In the genomic region with DNA sequence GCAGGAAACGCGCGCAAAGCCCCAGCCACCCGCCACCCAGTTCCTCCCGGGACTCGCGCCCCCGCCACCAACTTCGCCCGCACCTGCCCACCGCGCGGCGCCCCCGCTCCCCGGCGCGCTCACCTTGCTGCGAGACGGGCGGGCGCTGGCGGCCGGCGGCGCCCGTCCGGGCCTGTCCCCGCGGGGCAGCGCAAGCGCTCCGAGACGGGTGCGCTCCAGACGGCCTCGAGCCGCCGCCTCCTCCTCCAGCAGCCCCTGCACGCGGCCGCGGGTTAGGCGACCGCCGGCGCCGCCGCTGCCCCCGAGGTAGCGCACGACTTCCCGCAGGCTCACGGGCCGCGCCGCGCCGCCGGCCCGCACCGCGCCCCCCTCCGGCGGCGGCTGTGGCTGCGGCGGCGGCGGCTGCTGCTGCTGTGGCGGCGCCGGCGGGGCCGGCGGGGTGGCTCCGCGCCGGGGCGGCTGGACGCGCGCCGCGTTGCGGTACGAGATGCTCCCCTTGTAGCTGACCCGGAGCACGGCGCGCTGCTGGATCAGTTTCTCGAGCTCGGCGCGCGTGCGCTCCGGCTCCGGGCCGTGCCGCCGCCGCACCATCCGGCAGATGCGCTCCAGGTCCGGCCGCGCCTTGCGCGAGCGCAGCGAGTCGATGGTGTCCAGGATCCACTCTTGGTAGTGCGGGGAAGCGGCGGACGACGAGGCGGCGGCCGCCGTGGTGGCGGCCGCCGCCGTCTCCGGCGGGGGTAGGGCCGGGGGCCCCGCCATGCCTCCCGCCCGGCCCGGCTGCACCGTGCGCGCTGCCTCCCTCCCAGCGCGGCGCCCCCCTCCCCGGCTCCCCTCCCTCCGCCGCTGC, we compare ENCODE assay signal across 8 cellular contexts. TPM values are rescaled to one million over a fixed set of nuclear protein-coding genes. Genes with fewer than 3 reads are reported as not detected.
DNase-seq lines count a peak whose midpoint lies in the region; ATAC-seq and TF ChIP-seq lines count a peak whose summit lies in the region.

No MANE protein-coding gene starts in this region.

- H3K27me3 ChIP-seq in ectodermal cell (ENCODE audit: control insufficient read depth, insufficient read depth, low read length, poor library complexity, severe bottlenecking) (peaks cover 19% of the 10 kb centered on the region), lung (ENCODE audit: control insufficient read depth, insufficient read depth) (no peaks in the 10 kb centered on the region)

- H3K4me3 Mint-ChIP-seq in stimulated activated naive CD8-positive, alpha-beta T cell treated with anti-CD3 and anti-CD28 coated beads, Interleukin-15, Interleukin-2, amounts not matched to agents 100 ng/mL and 50 ng/mL, for 24 hours = peak overlapping the region; percentile 78

- peak overlapping the region; percentile 46 for H3K27ac ChIP-seq in KOPT-K1 (ENCODE audit: low read depth, low read length, poor library complexity, severe bottlenecking)
- peak overlapping the region; percentile 69 for H3K27ac ChIP-seq in ectodermal cell (ENCODE audit: insufficient read depth, low read depth, low read length, poor library complexity, severe bottlenecking)
- H3K27ac ChIP-seq in lung (ENCODE audit: low read depth in 1 of 2, low read length in 1 of 2) = peak overlapping the region; percentile 77 to 83

- H3K36me3 ChIP-seq in KOPT-K1 (ENCODE audit: insufficient read depth, low read length) = peaks cover 16% of the 10 kb centered on the region
- H3K36me3 ChIP-seq in ectodermal cell (ENCODE audit: control insufficient read depth, insufficient read depth, low read length) = peaks cover 14% of the 10 kb centered on the region
- peaks cover 0 to 5% of the 10 kb centered on the region in 2 donors for H3K36me3 ChIP-seq in lung (ENCODE audit: control insufficient read depth in 2 of 2, insufficient read depth in 2 of 2, low read length in 2 of 2)

- peaks cover 16% of the 10 kb centered on the region for H3K4me1 Mint-ChIP-seq in stimulated activated naive CD8-positive, alpha-beta T cell treated with anti-CD3 and anti-CD28 coated beads, Interleukin-15, Interleukin-2, amounts not matched to agents 100 ng/mL and 50 ng/mL, for 24 hours (ENCODE audit: low read depth)

- H3K27me3 Mint-ChIP-seq in stimulated activated naive CD8-positive, alpha-beta T cell treated with anti-CD3 and anti-CD28 coated beads, Interleukin-15, Interleukin-2, amounts not matched to agents 100 ng/mL and 50 ng/mL, for 24 hours = no peaks in the 10 kb centered on the region

- 0 to 1% methylated on average over 138 to 141 of the region's 142 CpGs for WGBS in ectodermal cell, 2 experiments
- WGBS in lung, 2 donors = 1% methylated on average over 78 to 141 of the region's 142 CpGs

- peaks cover 10% of the 10 kb centered on the region for H3K4me1 ChIP-seq in ectodermal cell (ENCODE audit: control insufficient read depth, insufficient read depth, low read length)
- no peaks in the 10 kb centered on the region for H3K4me1 ChIP-seq in lung (ENCODE audit: control insufficient read depth in 2 of 2, insufficient read depth in 2 of 2, low read length in 2 of 2)

- ATAC-seq in lung (ENCODE audit: insufficient read depth, low FRiP score) (no peak), GM21360 (IDR thresholded peaks at IDR 0.05; ENCODE audit: unreplicated experiment) (no peak)

- peaks cover 6% of the 10 kb centered on the region for H3K9me3 Mint-ChIP-seq in stimulated activated naive CD8-positive, alpha-beta T cell treated with anti-CD3 and anti-CD28 coated beads, Interleukin-15, Interleukin-2, amounts not matched to agents 100 ng/mL and 50 ng/mL, for 24 hours

- H3K27ac Mint-ChIP-seq in stimulated activated naive CD8-positive, alpha-beta T cell treated with anti-CD3 and anti-CD28 coated beads, Interleukin-15, Interleukin-2, amounts not matched to agents 100 ng/mL and 50 ng/mL, for 24 hours = peak overlapping the region; percentile 77

- H3K36me3 Mint-ChIP-seq in stimulated activated naive CD8-positive, alpha-beta T cell treated with anti-CD3 and anti-CD28 coated beads, Interleukin-15, Interleukin-2, amounts not matched to agents 100 ng/mL and 50 ng/mL, for 24 hours (ENCODE audit: low read depth) = peaks cover 23% of the 10 kb centered on the region

- peak overlapping the region; percentile 53 for H3K4me3 ChIP-seq in ectodermal cell (ENCODE audit: insufficient read depth, low read depth, low read length)
- peak overlapping the region; percentile 41 for H3K4me3 ChIP-seq in lung

- DNase-seq in SKM-1 treated with dmso at 0.1 percent for 144 hours (lab: John Stamatoyannopoulos, UW; ENCODE audit: unreplicated experiment) (peak; percentile 33), SKM-1 (lab: John Stamatoyannopoulos, UW; ENCODE audit: unreplicated experiment) (no peak), lung (ENCODE audit: low spot score) (no peak)
- DNase-seq in activated CD4-positive, alpha-beta T cell treated with anti-CD3 and anti-CD28 coated beads for 4 hours = peak; percentile 41 to 49

- TF ChIP-seq CTCF in lung (IDR thresholded peaks at IDR 0.05; ENCODE audit: control extremely low read depth, extremely low read depth) = no peak

- H3K9me3 ChIP-seq in KOPT-K1 (ENCODE audit: insufficient read depth, low read length, poor library complexity, severe bottlenecking) = peaks cover 11% of the 10 kb centered on the region
- H3K9me3 ChIP-seq in ectodermal cell (ENCODE audit: control insufficient read depth, low read length) = peaks cover 3% of the 10 kb centered on the region
- H3K9me3 ChIP-seq in lung (ENCODE audit: control insufficient read depth in 2 of 2, insufficient read depth in 1 of 2, low read length in 1 of 2) = no peaks in the 10 kb centered on the region

RNA-seq across cellular contexts. Expression of gene SAMD1, which starts 0.7 kb away (rescaled TPM):
- polyA plus RNA-seq in ectodermal cell (2013, experiment 1 of 4) = 83.5 TPM
- 74.5 TPM for polyA plus RNA-seq in ectodermal cell (2013, experiment 2 of 4)
- polyA plus RNA-seq in ectodermal cell (2013, experiment 3 of 4) = 63.0 TPM
- 65.4 TPM for polyA plus RNA-seq in ectodermal cell (2013, experiment 4 of 4)
- total RNA-seq in lung = 10 to 100 TPM; 32.9 to 48.8 TPM
- 10 to 100 TPM; 36.8 to 42.1 TPM for polyA plus RNA-seq in lung

RNA-seq across cellular contexts. Expression of gene C19orf67, which starts 4.3 kb away (rescaled TPM):
- not detected for polyA plus RNA-seq in ectodermal cell (2013, experiment 1 of 4)
- not detected for polyA plus RNA-seq in ectodermal cell (2013, experiment 2 of 4)
- not detected for polyA plus RNA-seq in ectodermal cell (2013, experiment 3 of 4)
- polyA plus RNA-seq in ectodermal cell (2013, experiment 4 of 4) = not detected
- 1 to 10 TPM in 1 of 2 donors, under 1 TPM in 1; 0.37 to 1.0 TPM for total RNA-seq in lung
- under 1 TPM in 1 of 2 donors, not detected in 1; 0.38 TPM for polyA plus RNA-seq in lung

RNA-seq across cellular contexts. Expression of gene MISP3, which starts 17.3 kb away (rescaled TPM):
- 1.4 TPM for polyA plus RNA-seq in ectodermal cell (2013, experiment 1 of 4)
- polyA plus RNA-seq in ectodermal cell (2013, experiment 2 of 4) = 0.96 TPM
- polyA plus RNA-seq in ectodermal cell (2013, experiment 3 of 4) = 2.5 TPM
- polyA plus RNA-seq in ectodermal cell (2013, experiment 4 of 4) = 2.4 TPM
- total RNA-seq in lung = 10 to 100 TPM in 1 of 2 donors, 1 to 10 TPM in 1; 3.5 to 10.7 TPM
- polyA plus RNA-seq in lung = 10 to 100 TPM in 1 of 2 donors, 1 to 10 TPM in 1; 4.1 to 11.2 TPM

RNA-seq across cellular contexts. Expression of gene PRKACA, which starts 27.7 kb away (rescaled TPM):
- 76.7 TPM for polyA plus RNA-seq in ectodermal cell (2013, experiment 1 of 4)
- 73.7 TPM for polyA plus RNA-seq in ectodermal cell (2013, experiment 2 of 4)
- polyA plus RNA-seq in ectodermal cell (2013, experiment 3 of 4) = 55.8 TPM
- polyA plus RNA-seq in ectodermal cell (2013, experiment 4 of 4) = 62.3 TPM
- 100 to 1,000 TPM in 1 of 2 donors, 10 to 100 TPM in 1; 43.7 to 103 TPM for total RNA-seq in lung
- 10 to 100 TPM; 54.3 to 81.5 TPM for polyA plus RNA-seq in lung

RNA-seq across cellular contexts. Expression of gene PALM3, which starts 28.0 kb away (rescaled TPM):
- 16.5 TPM for polyA plus RNA-seq in ectodermal cell (2013, experiment 1 of 4)
- polyA plus RNA-seq in ectodermal cell (2013, experiment 2 of 4) = 13.4 TPM
- polyA plus RNA-seq in ectodermal cell (2013, experiment 3 of 4) = 8.9 TPM
- polyA plus RNA-seq in ectodermal cell (2013, experiment 4 of 4) = 11.1 TPM
- total RNA-seq in lung = 10 to 100 TPM in 1 of 2 donors, under 1 TPM in 1; 0.71 to 14.3 TPM
- 10 to 100 TPM in 1 of 2 donors, 1 to 10 TPM in 1; 2.5 to 20.6 TPM for polyA plus RNA-seq in lung

Comparison
In these comparisons a context has a peak if more than half of its experiments do, and no peak if none do; other contexts are left out.
1. DNase-seq: peak in SKM-1 treated with dmso at 0.1 percent for 144 hours (single experiment) and activated CD4-positive, alpha-beta T cell treated with anti-CD3 and anti-CD28 coated beads for 4 hours (2 of 2); none in SKM-1 (single experiment) and lung (single experiment).
2. Peak in every context shown above with its lines, with median percentiles within 50 percentile points of each other: H3K27ac ChIP-seq.